8 cellular contexts compared by ENCODE assay signal in genomic region chr18:24009651-24010333, GRCh38. TPM values are rescaled to one million over a fixed set of nuclear protein-coding genes. Genes with fewer than 3 reads are reported as not detected.
DNase-seq lines count a peak whose midpoint lies in the region; ATAC-seq, FAIRE-seq and TF ChIP-seq lines count a peak whose summit lies in the region.

No MANE protein-coding gene starts in this region.

- peak; percentile 82 for DNase-seq in activated CD4-positive, alpha-beta T cell treated with anti-CD3 and anti-CD28 coated beads, Interleukin-2, amount 10 ng/mL, durations not matched to agents 24 days and 14 days
- DNase-seq in activated CD4-positive, alpha-beta T cell treated with anti-CD3 and anti-CD28 coated beads, Interleukin-2, amount 50 U/mL, for 4 hours, result no peak
- DNase-seq in NCI-H1436 treated with DMSO at 0.1 percent for 48 hours (lab: John Stamatoyannopoulos, UW), result peak; percentile 33
- no peak for DNase-seq in H1 (ENCODE audit: low read depth in 1 of 2, low spot score in 2 of 2)
- DNase-seq in COLO829 (ENCODE audit: low spot score), result no peak
- DNase-seq in nucleus accumbens (lab: John Stamatoyannopoulos, UW), result no peak
- no peak for DNase-seq in iPS-NIHi7 (ENCODE audit: extremely low spot score)

- peak overlapping the region; percentile 57 for H3K27ac Mint-ChIP-seq in activated CD4-positive, alpha-beta T cell treated with anti-CD3 and anti-CD28 coated beads, Interleukin-2, amount 10 ng/mL, durations not matched to agents 24 days and 14 days

- no peak overlapping the region for H2BK20ac ChIP-seq in H1 (ENCODE audit: low read length)

- no peak for TF ChIP-seq POLR2A in H1 (IDR thresholded peaks at IDR 0.05; ENCODE audit: control extremely low read depth in 1 of 2, low read depth in 2 of 2, low read length in 2 of 2)

- no peak overlapping the region for H2BK5ac ChIP-seq in H1 (ENCODE audit: low read depth, low read length)

- peak; percentile 44 for ATAC-seq in HG02623 (IDR thresholded peaks at IDR 0.05; ENCODE audit: unreplicated experiment)

- no peak overlapping the region for H4K8ac ChIP-seq in H1 (ENCODE audit: extremely low read depth, insufficient read depth, low read length)

- H3K36me3 Mint-ChIP-seq in activated CD4-positive, alpha-beta T cell treated with anti-CD3 and anti-CD28 coated beads, Interleukin-2, amount 10 ng/mL, durations not matched to agents 24 days and 14 days (ENCODE audit: low read depth), result no peaks in the 10 kb centered on the region

- POLR2A ChIA-PET in H1 (lab: Charles Lee; ENCODE audit: partially characterized antibody), result no interaction called here

- H2BK15ac ChIP-seq in H1 (ENCODE audit: low read length), result no peak overlapping the region

- no peaks in the 10 kb centered on the region for H3K27me3 Mint-ChIP-seq in activated CD4-positive, alpha-beta T cell treated with anti-CD3 and anti-CD28 coated beads, Interleukin-2, amount 10 ng/mL, durations not matched to agents 24 days and 14 days

- H3K56ac ChIP-seq in H1 (replicated peaks; ENCODE audit: insufficient read length, low read depth, low read length), result no peak overlapping the region

- H3K4me1 Mint-ChIP-seq in activated CD4-positive, alpha-beta T cell treated with anti-CD3 and anti-CD28 coated beads, Interleukin-2, amount 10 ng/mL, durations not matched to agents 24 days and 14 days, result peaks cover 56% of the 10 kb centered on the region

- no peaks in the 10 kb centered on the region for H3K23me2 ChIP-seq in H1 (ENCODE audit: low read depth, low read length)

- CTCF ChIA-PET in H1 (lab: Charles Lee; ENCODE audit: partially characterized antibody), result interaction anchor here (1.0 to 1.1 kb wide), 2 partner anchors 10 to 44 kb away, joined by 3 read pairs; no protein-coding TSS in a partner anchor

- H3K4me3 ChIP-seq in H1 (ENCODE audit: extremely low read depth in 1 of 4, insufficient read depth in 2 of 4, low read depth in 3 of 4, low read length in 4 of 4), result no peak overlapping the region

- no peak overlapping the region for H2BK12ac ChIP-seq in H1 (ENCODE audit: low read depth, low read length)

- no peak overlapping the region for H2BK120ac ChIP-seq in H1 (replicated peaks; ENCODE audit: low read depth, low read length)

- no peaks in the 10 kb centered on the region for H3K36me3 ChIP-seq in H1 (ENCODE audit: control insufficient read depth in 2 of 4, insufficient read depth in 4 of 4, low read length in 3 of 4)

- TF ChIP-seq RAD21 in H1 (IDR thresholded peaks at IDR 0.05 in 1 of 2, conservative IDR thresholded peaks at IDR 0.05 in 1 of 2; ENCODE audit: low read depth in 2 of 2, low read length in 2 of 2), result no peak

- peaks cover 0 to 5% (median 0%) of the 10 kb centered on the region in 4 experiments; a peak in 1 of 7 replicates for H3K27me3 ChIP-seq in H1 (replicated peaks in 1 of 4; ENCODE audit: control insufficient read depth in 3 of 4, extremely low read depth in 1 of 4, insufficient read depth in 3 of 4, low read length in 3 of 4)

- no peak overlapping the region for H4K5ac ChIP-seq in H1 (ENCODE audit: insufficient read length, low read depth, low read length)

- intact Hi-C loops in activated CD4-positive, alpha-beta T cell treated with anti-CD3 and anti-CD28 coated beads, Interleukin-2, amount 10 ng/mL, durations not matched to agents 24 days and 14 days (cut with micrococcal nuclease), result loop anchor here (2.0 to 10.0 kb wide), 5 partner anchors 17 to 555 kb away; partner anchors contain the start of gene RIOK3

- no peaks in the 10 kb centered on the region for H3K4me1 ChIP-seq in H1 (replicated peaks in 1 of 4; ENCODE audit: control insufficient read depth in 3 of 4, insufficient read depth in 4 of 4, low read length in 3 of 4)

- 0 out of 2 replicates have a peak overlapping the region, but pooled peaks have one; percentile 18 for H2AK5ac ChIP-seq in H1 (ENCODE audit: low read depth, low read length)

- no peak for TF ChIP-seq CTCF in H1 (IDR thresholded peaks at IDR 0.05; ENCODE audit: control extremely low read depth in 1 of 3, insufficient read depth in 1 of 3, low read depth in 1 of 3, low read length in 3 of 3)

- no peak for FAIRE-seq in H1 (lab: Jason Lieb, UNC)

- H3K79me2 ChIP-seq in H1 (ENCODE audit: control insufficient read depth in 1 of 2, insufficient read depth in 2 of 2, low read length in 2 of 2), result no peaks in the 10 kb centered on the region

- H3K9ac ChIP-seq in H1 (replicated peaks in 1 of 4; ENCODE audit: extremely low read depth in 1 of 4, low read depth in 3 of 4, low read length in 3 of 4), result no peak overlapping the region

- no peaks in the 10 kb centered on the region for H3K9me3 ChIP-seq in H1 (ENCODE audit: insufficient read depth in 2 of 2, low read depth in 1 of 2, low read length in 1 of 2)

- no peak overlapping the region for H3K14ac ChIP-seq in H1 (ENCODE audit: insufficient read length)

- 93% methylated on average over 7 of the region's 7 CpGs; no CpG with 5 or more reads in 1 of the 2 experiments for WGBS in H1 (ENCODE audit: extremely low coverage in 1 of 2, insufficient coverage in 1 of 2, insufficient read length in 1 of 2, insufficient replicate concordance in 2 of 2, low coverage in 1 of 2, low lambda C conversion rate in 2 of 2, missing lambda C conversion rate in 1 of 2), 2 experiments

- H3K79me1 ChIP-seq in H1 (ENCODE audit: low read depth, low read length), result no peaks in the 10 kb centered on the region

- no peak overlapping the region for H3K18ac ChIP-seq in H1 (ENCODE audit: extremely low read depth, low read length)

- H3K23ac ChIP-seq in H1 (ENCODE audit: insufficient read length), result no peak overlapping the region

- peak overlapping the region; percentile 22 for H3K4me3 Mint-ChIP-seq in activated CD4-positive, alpha-beta T cell treated with anti-CD3 and anti-CD28 coated beads, Interleukin-2, amount 10 ng/mL, durations not matched to agents 24 days and 14 days

- H3K4me2 ChIP-seq in H1 (ENCODE audit: insufficient read depth in 1 of 2, low read depth in 2 of 2, low read length in 2 of 2), result no peak overlapping the region

- peak overlapping the region; percentile 66; the same call in 1 of the 2 replicates for H2AFZ ChIP-seq in H1 (ENCODE audit: low read length)

- no peaks in the 10 kb centered on the region for H3K9me3 Mint-ChIP-seq in activated CD4-positive, alpha-beta T cell treated with anti-CD3 and anti-CD28 coated beads, Interleukin-2, amount 10 ng/mL, durations not matched to agents 24 days and 14 days

- TF ChIP-seq EP300 in H1 (IDR thresholded peaks at IDR 0.05; ENCODE audit: borderline replicate concordance in 1 of 2, low read depth in 2 of 2, low read length in 2 of 2), result no peak

- H4K20me1 ChIP-seq in H1 (replicated peaks in 1 of 2; ENCODE audit: control insufficient read depth in 1 of 2, insufficient read depth in 2 of 2, low read length in 2 of 2), result no peaks in the 10 kb centered on the region

- no peak overlapping the region for H3K4ac ChIP-seq in H1 (replicated peaks; ENCODE audit: insufficient read length, low read depth, low read length)

- H4K91ac ChIP-seq in H1 (replicated peaks; ENCODE audit: insufficient read length, low read length), result no peak overlapping the region

- H3K27ac ChIP-seq in H1 (ENCODE audit: low read depth, low read length), result no peak overlapping the region

TF ChIP-seq in H1, 55 proteins besides CTCF, POLR2A, EP300 and RAD21 (continues in another document):
- TF ChIP-seq CREB1 (IDR thresholded peaks at IDR 0.05) (no peak), SIRT6 (IDR thresholded peaks at IDR 0.05; ENCODE audit: low read length) (no peak)

RNA-seq across cellular contexts. Expression of gene TTC39C, which starts 4.8 kb away (rescaled TPM):
- total RNA-seq in activated CD4-positive, alpha-beta T cell treated with anti-CD3 and anti-CD28 coated beads, Interleukin-2, amount 10 ng/mL, durations not matched to agents 24 days and 14 days, result 28.8 and 29.2 TPM in 2 replicates
- total RNA-seq in H1 (2021; fragmentation: NEBNext Ultra II Directional; extraction: Animal tissue kit (Norgen Biotek cat#: 25700)), result 78.6 and 79.1 TPM in 2 replicates
- polyA plus RNA-seq in H1 (2011; rRNA removed), result 6.2 and 8.1 TPM in 2 replicates
- polyA plus RNA-seq in H1 (2011; cell fraction: cytosol; rRNA removed), result 12.5 TPM
- 13.4 TPM for polyA plus RNA-seq in H1 (2011; cell fraction: nucleus; rRNA removed)
- 13.5 to 17.1 TPM (median 13.6 TPM) in 4 replicates for polyA plus RNA-seq in H1 (2012, experiment 1 of 2)
- 7.6 TPM for polyA plus RNA-seq in H1 (2012, experiment 2 of 2)
- 44.7 TPM for polyA plus RNA-seq in H1 (2013, experiment 1 of 2)
- polyA plus RNA-seq in H1 (2013, experiment 2 of 2), result 42.2 TPM
- 29.2 and 31.6 TPM in 2 replicates for polyA minus RNA-seq in H1 (2011; rRNA and poly(A)+ RNA removed)
- polyA minus RNA-seq in H1 (2011; cell fraction: cytosol; rRNA and poly(A)+ RNA removed), result 22.7 TPM
- 37.4 TPM for polyA minus RNA-seq in H1 (2011; cell fraction: nucleus; rRNA and poly(A)+ RNA removed)

Comparison
In these comparisons a context has a peak if more than half of its experiments do, and no peak if none do; other contexts are left out.
1. DNase-seq: peak in activated CD4-positive, alpha-beta T cell treated with anti-CD3 and anti-CD28 coated beads, Interleukin-2, amount 10 ng/mL, durations not matched to agents 24 days and 14 days (single experiment) and NCI-H1436 treated with DMSO at 0.1 percent for 48 hours (single experiment); none in activated CD4-positive, alpha-beta T cell treated with anti-CD3 and anti-CD28 coated beads, Interleukin-2, amount 50 U/mL, for 4 hours (0 of 2), H1 (0 of 2), COLO829 (single experiment), nucleus accumbens (0 of 56) and iPS-NIHi7 (single experiment).